9 cellular contexts compared by ENCODE assay signal in genomic region chr12:54126696-54127537, GRCh38.
DNase-seq lines count a peak whose midpoint lies in the region; ATAC-seq and TF ChIP-seq lines count a peak whose summit lies in the region.
"Had no signal": no experiment of that assay in that cellular context is flagged by ENCODE, and none has a peak within 500 bp of the region (broad histone marks: within the 10 kb centered on the region; RNA-seq: fewer than 3 reads in every experiment).

No MANE protein-coding gene starts in this region.

- peaks cover 25% of the 10 kb centered on the region for H3K36me3 ChIP-seq in WERI-Rb-1
- H3K36me3 ChIP-seq in right atrium auricular region: no peaks in the 10 kb centered on the region

- peak overlapping the region; percentile 88 for H3K4me3 ChIP-seq in WERI-Rb-1 (ENCODE audit: low read depth, low read length)
- peak overlapping the region; percentile 46 to 63 for H3K4me3 ChIP-seq in right atrium auricular region

- ATAC-seq in GM18867 (IDR thresholded peaks at IDR 0.05; ENCODE audit: unreplicated experiment): no peak

- DNase-seq in EL (peak; percentile 63), WERI-Rb-1 (peak; percentile 74), right atrium auricular region (ENCODE audit: low spot score) (peak; percentile 76), retina (peak; percentile 44), HT-29 (ENCODE audit: low spot score) (no peak), superior temporal gyrus (ENCODE audit: extremely low spot score) (no peak), HPDE6-E6E7 (ENCODE audit: extremely low spot score) (no peak)

- no peaks in the 10 kb centered on the region for H3K27me3 ChIP-seq in WERI-Rb-1 (ENCODE audit: insufficient read depth, low read depth, severe bottlenecking)
- H3K27me3 ChIP-seq in right atrium auricular region: peaks cover 0 to 5% of the 10 kb centered on the region in 2 donors

- H3K9me3 ChIP-seq in WERI-Rb-1 (ENCODE audit: severe bottlenecking) (no peaks in the 10 kb centered on the region), right atrium auricular region (no peaks in the 10 kb centered on the region)

- peaks cover 0 to 18% of the 10 kb centered on the region in 2 donors for H3K4me1 ChIP-seq in right atrium auricular region

- no peak for TF ChIP-seq CTCF in WERI-Rb-1 (IDR thresholded peaks at IDR 0.05; ENCODE audit: low read depth, low read length)
- TF ChIP-seq CTCF in right atrium auricular region (IDR thresholded peaks at IDR 0.05): no peak

- H3K27ac ChIP-seq in WERI-Rb-1 (peak overlapping the region; percentile 63), right atrium auricular region (peak overlapping the region; percentile 55 to 76)
- H3K27ac ChIP-seq: epithelial cell of prostate had no signal

Comparison
In these comparisons a context has a peak if more than half of its experiments do, and no peak if none do; other contexts are left out.
1. DNase-seq: peak in EL (single experiment), WERI-Rb-1 (single experiment), right atrium auricular region (single experiment) and retina (single experiment); none in HT-29 (single experiment), superior temporal gyrus (single experiment) and HPDE6-E6E7 (single experiment).